20 cellular contexts compared by ENCODE assay signal in genomic region chr3:18772699-18773305, GRCh38.
DNase-seq lines count a peak whose midpoint lies in the region; ATAC-seq, FAIRE-seq and TF ChIP-seq lines count a peak whose summit lies in the region.
"Had no signal": no experiment of that assay in that cellular context is flagged by ENCODE, and none has a peak within 500 bp of the region (broad histone marks: within the 10 kb centered on the region; RNA-seq: fewer than 3 reads in every experiment).

No MANE protein-coding gene starts in this region.

- no peak for ATAC-seq in HG03469 (IDR thresholded peaks at IDR 0.05; ENCODE audit: unreplicated experiment)

- H3K79me2 ChIP-seq in H1 (ENCODE audit: control insufficient read depth in 1 of 2, insufficient read depth in 2 of 2, low read length in 2 of 2) = no peaks in the 10 kb centered on the region

- peak overlapping the region; percentile 19; the same call in 1 of the 2 replicates for H2BK12ac ChIP-seq in H1 (ENCODE audit: low read depth, low read length)

- H3K4me2 ChIP-seq in H1 (ENCODE audit: insufficient read depth in 1 of 2, low read depth in 2 of 2, low read length in 2 of 2) = no peak overlapping the region
- H3K4me2 ChIP-seq: PC-9 had no signal

- no peak overlapping the region for H3K27ac Mint-ChIP-seq in activated naive CD4-positive, alpha-beta T cell treated with anti-CD3 and anti-CD28 coated beads for 36 hours
- H3K27ac Mint-ChIP-seq in activated naive CD4-positive, alpha-beta T cell treated with anti-CD3 and anti-CD28 coated beads, Interleukin-2, amount 10 ng/mL, durations not matched to agents 7 days and 5 days = no peak overlapping the region
- H3K27ac Mint-ChIP-seq in T-helper 1 cell treated with Interleukin-12 subunit alpha and Interleukin-12 subunit beta and Interleukin-4 antibody, amounts not matched to agents 30 μg/mL and 1 μg/mL, for 36 hours = peak overlapping the region; percentile 26
- H3K27ac Mint-ChIP-seq: CD4-positive, CD25-positive, alpha-beta regulatory T cell; H9; HFFc6 had no signal

- H3K14ac ChIP-seq in H1 (ENCODE audit: insufficient read length) = no peak overlapping the region

- H3K27me3 ChIP-seq in H1 (replicated peaks in 1 of 4; ENCODE audit: control insufficient read depth in 3 of 4, extremely low read depth in 1 of 4, insufficient read depth in 3 of 4, low read length in 3 of 4) (no peaks in the 10 kb centered on the region), thymus (ENCODE audit: control insufficient read depth, insufficient read depth) (no peaks in the 10 kb centered on the region)

- H2AK5ac ChIP-seq in H1 (ENCODE audit: low read depth, low read length) = no peak overlapping the region

- no peak overlapping the region for H4K8ac ChIP-seq in H1 (ENCODE audit: extremely low read depth, insufficient read depth, low read length)

- H3K4me3 Mint-ChIP-seq in activated naive CD4-positive, alpha-beta T cell treated with anti-CD3 and anti-CD28 coated beads for 36 hours = no peak overlapping the region
- no peak overlapping the region for H3K4me3 Mint-ChIP-seq in activated naive CD4-positive, alpha-beta T cell treated with anti-CD3 and anti-CD28 coated beads, Interleukin-2, amount 10 ng/mL, durations not matched to agents 7 days and 5 days
- no peak overlapping the region for H3K4me3 Mint-ChIP-seq in T-helper 1 cell treated with Interleukin-12 subunit alpha and Interleukin-12 subunit beta and Interleukin-4 antibody, amounts not matched to agents 30 μg/mL and 1 μg/mL, for 36 hours
- H3K4me3 Mint-ChIP-seq: CD4-positive, CD25-positive, alpha-beta regulatory T cell; H9; HFFc6 had no signal

- no peak overlapping the region for H2BK5ac ChIP-seq in H1 (ENCODE audit: low read depth, low read length)

- POLR2A ChIA-PET in H1 (lab: Charles Lee; ENCODE audit: partially characterized antibody) = no interaction called here

- CTCF ChIA-PET in activated naive CD4-positive, alpha-beta T cell treated with anti-CD3 and anti-CD28 coated beads for 36 hours (lab: Charles Lee) = no interaction called here
- CTCF ChIA-PET in activated naive CD4-positive, alpha-beta T cell treated with anti-CD3 and anti-CD28 coated beads, Interleukin-2, amount 10 ng/mL, durations not matched to agents 7 days and 5 days (lab: Charles Lee) = no interaction called here
- CTCF ChIA-PET in H1 (lab: Charles Lee; ENCODE audit: partially characterized antibody) = interaction anchor here (0.6 to 1.5 kb wide), 3 partner anchors 75 to 213 kb away, joined by 3 to 5 read pairs (median 3); no protein-coding TSS in a partner anchor

- intact Hi-C loops in activated naive CD4-positive, alpha-beta T cell treated with anti-CD3 and anti-CD28 coated beads for 36 hours (cut with micrococcal nuclease) = loop anchor here (2.0 kb wide), 1 partner anchor 216 kb away; no protein-coding TSS in a partner anchor

- no peak overlapping the region for H3K23ac ChIP-seq in H1 (ENCODE audit: insufficient read length)

- H4K20me1 ChIP-seq in H1 (replicated peaks in 1 of 2; ENCODE audit: control insufficient read depth in 1 of 2, insufficient read depth in 2 of 2, low read length in 2 of 2) = no peaks in the 10 kb centered on the region

- H3K4me1 Mint-ChIP-seq in activated naive CD4-positive, alpha-beta T cell treated with anti-CD3 and anti-CD28 coated beads for 36 hours (ENCODE audit: low read depth) = peaks cover 47% of the 10 kb centered on the region
- H3K4me1 Mint-ChIP-seq in activated naive CD4-positive, alpha-beta T cell treated with anti-CD3 and anti-CD28 coated beads, Interleukin-2, amount 10 ng/mL, durations not matched to agents 7 days and 5 days = peaks cover 10% of the 10 kb centered on the region
- H3K4me1 Mint-ChIP-seq in T-helper 1 cell treated with Interleukin-12 subunit alpha and Interleukin-12 subunit beta and Interleukin-4 antibody, amounts not matched to agents 30 μg/mL and 1 μg/mL, for 36 hours (ENCODE audit: low read depth) = peaks cover 34% of the 10 kb centered on the region

- no peaks in the 10 kb centered on the region for H3K4me1 ChIP-seq in H1 (replicated peaks in 1 of 4; ENCODE audit: control insufficient read depth in 3 of 4, insufficient read depth in 4 of 4, low read length in 3 of 4)
- peaks cover 15% of the 10 kb centered on the region for H3K4me1 ChIP-seq in thymus (ENCODE audit: control insufficient read depth, insufficient read depth, low read length)

- H3K23me2 ChIP-seq in H1 (ENCODE audit: low read depth, low read length) = no peaks in the 10 kb centered on the region

- TF ChIP-seq EP300 in H1 (IDR thresholded peaks at IDR 0.05; ENCODE audit: borderline replicate concordance in 1 of 2, low read depth in 2 of 2, low read length in 2 of 2) = no peak

- no peak overlapping the region for H2BK120ac ChIP-seq in H1 (replicated peaks; ENCODE audit: low read depth, low read length)

- no peak overlapping the region for H4K5ac ChIP-seq in H1 (ENCODE audit: insufficient read length, low read depth, low read length)

- no peaks in the 10 kb centered on the region for H3K36me3 Mint-ChIP-seq in activated naive CD4-positive, alpha-beta T cell treated with anti-CD3 and anti-CD28 coated beads for 36 hours (ENCODE audit: low read depth)
- no peaks in the 10 kb centered on the region for H3K36me3 Mint-ChIP-seq in activated naive CD4-positive, alpha-beta T cell treated with anti-CD3 and anti-CD28 coated beads, Interleukin-2, amount 10 ng/mL, durations not matched to agents 7 days and 5 days
- no peaks in the 10 kb centered on the region for H3K36me3 Mint-ChIP-seq in T-helper 1 cell treated with Interleukin-12 subunit alpha and Interleukin-12 subunit beta and Interleukin-4 antibody, amounts not matched to agents 30 μg/mL and 1 μg/mL, for 36 hours (ENCODE audit: low read depth)
- H3K36me3 Mint-ChIP-seq: CD4-positive, CD25-positive, alpha-beta regulatory T cell had no signal

- H3K27ac ChIP-seq in H1 (ENCODE audit: low read depth, low read length) (no peak overlapping the region), thymus (ENCODE audit: low read depth) (peak overlapping the region; percentile 58)
- H3K27ac ChIP-seq: PC-9 had no signal

- H2AFZ ChIP-seq in H1 (ENCODE audit: low read length) = peak overlapping the region; percentile 65; the same call in 1 of the 2 replicates
- H2AFZ ChIP-seq: PC-9 had no signal

- no peaks in the 10 kb centered on the region for H3K27me3 Mint-ChIP-seq in activated naive CD4-positive, alpha-beta T cell treated with anti-CD3 and anti-CD28 coated beads for 36 hours (ENCODE audit: low read depth)
- no peaks in the 10 kb centered on the region for H3K27me3 Mint-ChIP-seq in activated naive CD4-positive, alpha-beta T cell treated with anti-CD3 and anti-CD28 coated beads, Interleukin-2, amount 10 ng/mL, durations not matched to agents 7 days and 5 days
- H3K27me3 Mint-ChIP-seq in T-helper 1 cell treated with Interleukin-12 subunit alpha and Interleukin-12 subunit beta and Interleukin-4 antibody, amounts not matched to agents 30 μg/mL and 1 μg/mL, for 36 hours (ENCODE audit: low read depth) = no peaks in the 10 kb centered on the region

- H2BK20ac ChIP-seq in H1 (ENCODE audit: low read length) = no peak overlapping the region

- DNase-seq in activated naive CD4-positive, alpha-beta T cell treated with anti-CD3 and anti-CD28 coated beads for 36 hours = peak; percentile 34
- no peak for DNase-seq in activated naive CD4-positive, alpha-beta T cell treated with anti-CD3 and anti-CD28 coated beads, Interleukin-2, amount 10 ng/mL, durations not matched to agents 7 days and 5 days
- DNase-seq in H1 (ENCODE audit: low read depth in 1 of 2, low spot score in 2 of 2) = no peak
- no peak for DNase-seq in medulla oblongata (ENCODE audit: extremely low spot score)
- DNase-seq: CD4-positive, CD25-positive, alpha-beta regulatory T cell; COR-L47; DMS79; H9; HFFc6; Kasumi-1; NCI-H1694; NCI-H2081 treated with DMSO at 0.1 percent for 48 hours; NCI-H2171 treated with DMSO at 0.1 percent for 48 hours; NCI-H526 treated with DMSO at 0.1 percent for 48 hours; PC-9; RPMI8226; SHP77 had no signal

- no peak for TF ChIP-seq RAD21 in H1 (IDR thresholded peaks at IDR 0.05 in 1 of 2, conservative IDR thresholded peaks at IDR 0.05 in 1 of 2; ENCODE audit: low read depth in 2 of 2, low read length in 2 of 2)

- H3K36me3 ChIP-seq in H1 (ENCODE audit: control insufficient read depth in 2 of 4, insufficient read depth in 4 of 4, low read length in 3 of 4) (no peaks in the 10 kb centered on the region), thymus (ENCODE audit: control insufficient read depth, insufficient read depth) (no peaks in the 10 kb centered on the region)

- no peak overlapping the region for H3K18ac ChIP-seq in H1 (ENCODE audit: extremely low read depth, low read length)

- no peak for TF ChIP-seq POLR2A in H1 (IDR thresholded peaks at IDR 0.05; ENCODE audit: control extremely low read depth in 1 of 2, low read depth in 2 of 2, low read length in 2 of 2)

- no peak for TF ChIP-seq CTCF in H1 (IDR thresholded peaks at IDR 0.05; ENCODE audit: control extremely low read depth in 1 of 3, insufficient read depth in 1 of 3, low read depth in 1 of 3, low read length in 3 of 3)

- H3K79me1 ChIP-seq in H1 (ENCODE audit: low read depth, low read length) = no peaks in the 10 kb centered on the region

- H3K9ac ChIP-seq in H1 (replicated peaks in 1 of 4; ENCODE audit: extremely low read depth in 1 of 4, low read depth in 3 of 4, low read length in 3 of 4) = no peak overlapping the region

- H4K91ac ChIP-seq in H1 (replicated peaks; ENCODE audit: insufficient read length, low read length) = no peak overlapping the region

- no peak overlapping the region for H3K56ac ChIP-seq in H1 (replicated peaks; ENCODE audit: insufficient read length, low read depth, low read length)

- no peak overlapping the region for H2BK15ac ChIP-seq in H1 (ENCODE audit: low read length)

- no peaks in the 10 kb centered on the region for H3K9me3 Mint-ChIP-seq in activated naive CD4-positive, alpha-beta T cell treated with anti-CD3 and anti-CD28 coated beads for 36 hours
- no peaks in the 10 kb centered on the region for H3K9me3 Mint-ChIP-seq in activated naive CD4-positive, alpha-beta T cell treated with anti-CD3 and anti-CD28 coated beads, Interleukin-2, amount 10 ng/mL, durations not matched to agents 7 days and 5 days
- no peaks in the 10 kb centered on the region for H3K9me3 Mint-ChIP-seq in T-helper 1 cell treated with Interleukin-12 subunit alpha and Interleukin-12 subunit beta and Interleukin-4 antibody, amounts not matched to agents 30 μg/mL and 1 μg/mL, for 36 hours
- H3K9me3 Mint-ChIP-seq: CD4-positive, CD25-positive, alpha-beta regulatory T cell; H9 had no signal

- no peak overlapping the region for H3K4ac ChIP-seq in H1 (replicated peaks; ENCODE audit: insufficient read length, low read depth, low read length)

- no peak overlapping the region for H3K4me3 ChIP-seq in H1 (ENCODE audit: extremely low read depth in 1 of 4, insufficient read depth in 2 of 4, low read depth in 3 of 4, low read length in 4 of 4)
- H3K4me3 ChIP-seq in thymus (ENCODE audit: low read length) = no peak overlapping the region
- H3K4me3 ChIP-seq: PC-9 had no signal

- FAIRE-seq in H1 (lab: Jason Lieb, UNC) = no peak

- no peaks in the 10 kb centered on the region for H3K9me3 ChIP-seq in H1 (ENCODE audit: insufficient read depth in 2 of 2, low read depth in 1 of 2, low read length in 1 of 2)
- no peaks in the 10 kb centered on the region for H3K9me3 ChIP-seq in thymus (ENCODE audit: control insufficient read depth)

TF ChIP-seq in H1, 55 proteins besides CTCF, POLR2A, EP300 and RAD21 (continues in another document):
- TF ChIP-seq YY1 (IDR thresholded peaks at IDR 0.05; ENCODE audit: low read depth, low read length) = no peak
